ENCODE assay signal across 1 cellular context in the genomic region with DNA sequence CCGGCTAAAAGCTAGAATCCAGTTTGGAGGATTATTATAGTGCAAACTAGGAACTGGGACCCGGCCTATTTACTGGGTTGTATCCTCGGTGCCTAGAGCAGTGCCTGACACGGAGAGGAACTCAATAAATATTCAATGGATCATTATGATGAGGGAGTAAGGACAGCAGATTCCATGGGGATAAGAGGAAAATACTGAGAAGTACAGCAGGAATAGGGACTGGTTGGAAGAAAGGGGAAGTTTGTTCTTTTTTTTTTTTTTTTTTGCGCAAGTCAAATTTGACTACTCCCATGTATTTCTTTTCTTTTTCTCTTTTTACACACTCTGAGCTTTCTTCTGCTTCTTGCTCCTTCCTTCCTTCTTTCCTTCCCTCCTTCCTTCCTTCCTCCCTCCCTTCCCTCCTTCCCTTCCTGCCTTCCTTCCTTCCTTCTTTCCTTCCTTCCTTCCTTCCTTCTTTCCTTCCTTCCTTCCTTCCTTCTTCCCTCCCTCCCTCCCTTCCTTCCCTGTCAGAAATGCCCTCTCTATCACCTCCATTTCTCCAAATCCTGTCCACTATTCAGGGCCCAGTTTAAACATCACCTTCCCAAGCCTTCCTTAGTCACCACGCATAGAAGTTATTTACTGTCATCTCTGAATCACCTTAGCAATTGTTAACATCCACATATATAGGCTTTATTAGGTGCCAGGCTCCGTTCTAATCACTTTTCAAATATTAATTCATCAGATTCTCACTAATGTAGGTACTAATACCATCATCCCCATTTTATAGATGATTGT.
TF ChIP-seq lines count a peak whose summit lies in the region.

No MANE protein-coding gene starts in this region.

TF ChIP-seq in GM23338, 12 proteins besides CTCF, POLR2A, EP300 and RAD21 (continued from another document):
- TF ChIP-seq, protein P1, sequence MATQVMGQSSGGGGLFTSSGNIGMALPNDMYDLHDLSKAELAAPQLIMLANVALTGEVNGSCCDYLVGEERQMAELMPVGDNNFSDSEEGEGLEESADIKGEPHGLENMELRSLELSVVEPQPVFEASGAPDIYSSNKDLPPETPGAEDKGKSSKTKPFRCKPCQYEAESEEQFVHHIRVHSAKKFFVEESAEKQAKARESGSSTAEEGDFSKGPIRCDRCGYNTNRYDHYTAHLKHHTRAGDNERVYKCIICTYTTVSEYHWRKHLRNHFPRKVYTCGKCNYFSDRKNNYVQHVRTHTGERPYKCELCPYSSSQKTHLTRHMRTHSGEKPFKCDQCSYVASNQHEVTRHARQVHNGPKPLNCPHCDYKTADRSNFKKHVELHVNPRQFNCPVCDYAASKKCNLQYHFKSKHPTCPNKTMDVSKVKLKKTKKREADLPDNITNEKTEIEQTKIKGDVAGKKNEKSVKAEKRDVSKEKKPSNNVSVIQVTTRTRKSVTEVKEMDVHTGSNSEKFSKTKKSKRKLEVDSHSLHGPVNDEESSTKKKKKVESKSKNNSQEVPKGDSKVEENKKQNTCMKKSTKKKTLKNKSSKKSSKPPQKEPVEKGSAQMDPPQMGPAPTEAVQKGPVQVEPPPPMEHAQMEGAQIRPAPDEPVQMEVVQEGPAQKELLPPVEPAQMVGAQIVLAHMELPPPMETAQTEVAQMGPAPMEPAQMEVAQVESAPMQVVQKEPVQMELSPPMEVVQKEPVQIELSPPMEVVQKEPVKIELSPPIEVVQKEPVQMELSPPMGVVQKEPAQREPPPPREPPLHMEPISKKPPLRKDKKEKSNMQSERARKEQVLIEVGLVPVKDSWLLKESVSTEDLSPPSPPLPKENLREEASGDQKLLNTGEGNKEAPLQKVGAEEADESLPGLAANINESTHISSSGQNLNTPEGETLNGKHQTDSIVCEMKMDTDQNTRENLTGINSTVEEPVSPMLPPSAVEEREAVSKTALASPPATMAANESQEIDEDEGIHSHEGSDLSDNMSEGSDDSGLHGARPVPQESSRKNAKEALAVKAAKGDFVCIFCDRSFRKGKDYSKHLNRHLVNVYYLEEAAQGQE (IDR thresholded peaks at IDR 0.05; ENCODE audit: unreplicated experiment) = no peak
- TF ChIP-seq EZH2 (IDR thresholded peaks at IDR 0.05; ENCODE audit: low read depth, unreplicated experiment) = no peak
- TF ChIP-seq EZH2phosphoT487 (IDR thresholded peaks at IDR 0.05; ENCODE audit: unreplicated experiment) = no peak
- TF ChIP-seq STAT1 (IDR thresholded peaks at IDR 0.05; ENCODE audit: unreplicated experiment) = no peak
- TF ChIP-seq, protein P2, sequence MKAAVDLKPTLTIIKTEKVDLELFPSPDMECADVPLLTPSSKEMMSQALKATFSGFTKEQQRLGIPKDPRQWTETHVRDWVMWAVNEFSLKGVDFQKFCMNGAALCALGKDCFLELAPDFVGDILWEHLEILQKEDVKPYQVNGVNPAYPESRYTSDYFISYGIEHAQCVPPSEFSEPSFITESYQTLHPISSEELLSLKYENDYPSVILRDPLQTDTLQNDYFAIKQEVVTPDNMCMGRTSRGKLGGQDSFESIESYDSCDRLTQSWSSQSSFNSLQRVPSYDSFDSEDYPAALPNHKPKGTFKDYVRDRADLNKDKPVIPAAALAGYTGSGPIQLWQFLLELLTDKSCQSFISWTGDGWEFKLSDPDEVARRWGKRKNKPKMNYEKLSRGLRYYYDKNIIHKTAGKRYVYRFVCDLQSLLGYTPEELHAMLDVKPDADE (IDR thresholded peaks at IDR 0.05) = no peak
- TF ChIP-seq CREB1 (CRISPR knock-in tag; IDR thresholded peaks at IDR 0.05; ENCODE audit: low read depth) = no peak
